ENCODE assay signal across 9 cellular contexts in genomic region chr1:19315378-19316206, GRCh38. TPM values are rescaled to one million over a fixed set of nuclear protein-coding genes. Genes with fewer than 3 reads are reported as not detected.
DNase-seq lines count a peak whose midpoint lies in the region; ATAC-seq, FAIRE-seq and TF ChIP-seq lines count a peak whose summit lies in the region.
"Had no signal": no experiment of that assay in that cellular context is flagged by ENCODE, and none has a peak within 500 bp of the region (broad histone marks: within the 10 kb centered on the region; RNA-seq: fewer than 3 reads in every experiment).

No MANE protein-coding gene starts in this region.

- no peak overlapping the region for H2BK12ac ChIP-seq in trophoblast cell (ENCODE audit: low read length)

- H3K9ac ChIP-seq in K562 (ENCODE audit: insufficient read depth in 1 of 2, low read depth in 2 of 2, low read length in 2 of 2), result peak overlapping the region; percentile 55 to 87; a peak in 3 of 4 replicates
- H3K9ac ChIP-seq in trophoblast cell (ENCODE audit: low read length), result no peak overlapping the region

- H3K4me1 ChIP-seq in K562 (replicated peaks in 1 of 2; ENCODE audit: control insufficient read depth in 2 of 2, insufficient read depth in 2 of 2, low read length in 2 of 2) (peaks cover 54 to 71% of the 10 kb centered on the region in 2 experiments), trophoblast cell (ENCODE audit: control insufficient read depth in 1 of 2, insufficient read depth in 2 of 2, low read length in 2 of 2) (peaks cover 29 to 33% of the 10 kb centered on the region in 2 experiments)

- H2AK5ac ChIP-seq in trophoblast cell (ENCODE audit: low read length), result no peak overlapping the region

- peak; percentile 81 for FAIRE-seq in K562 (lab: Jason Lieb, UNC)
- FAIRE-seq: A204.1 had no signal

- no peak overlapping the region for H4K12ac ChIP-seq in trophoblast cell (ENCODE audit: low read depth, low read length)

- peaks cover 16% of the 10 kb centered on the region for H3K79me1 ChIP-seq in trophoblast cell (ENCODE audit: low read length)

- peaks cover 2% of the 10 kb centered on the region for H3K9me1 ChIP-seq in K562 (ENCODE audit: control insufficient read depth, insufficient read depth, low read length)

- peaks cover 42% of the 10 kb centered on the region for H3K36me3 ChIP-seq in K562 (ENCODE audit: control insufficient read depth, insufficient read depth, low read length)
- peaks cover 24 to 25% of the 10 kb centered on the region in 2 experiments for H3K36me3 ChIP-seq in trophoblast cell (ENCODE audit: control insufficient read depth in 1 of 2, insufficient read depth in 2 of 2, low read length in 2 of 2)

- in situ Hi-C loops in KBM-7 (cut with MboI; ENCODE audit: low pct_unique_long_range_greater_than_20kb, low sequenced_read_pairs), result no loop called here
- in situ Hi-C loops in K562 (cut with MboI), result no loop called here

- CTCF ChIA-PET in K562 (lab: Yijun Ruan, JAX; ENCODE audit: low intra/inter-chr PET ratio), result no interaction called here

- no peak overlapping the region for H4K91ac ChIP-seq in trophoblast cell (ENCODE audit: low read depth, low read length)

- H2AFZ ChIP-seq in K562 (ENCODE audit: low read depth, low read length) (peak overlapping the region; percentile 37), trophoblast cell (ENCODE audit: insufficient read depth, low read length, poor library complexity) (no peak overlapping the region)

- intact Hi-C loops in K562 (cut with micrococcal nuclease) (no loop called here), sciatic nerve (cut with DNase I) (no loop called here)

- BruUV-seq in K562 (replicated peaks; lab: Mats Ljungman, UMichigan), result no TSS peak

- 49% methylated on average over 17 of the region's 17 CpGs for WGBS in K562 (ENCODE audit: insufficient coverage, low coverage, missing lambda C conversion rate)
- no CpG with 5 or more reads among the region's 17 CpGs for WGBS in trophoblast cell (ENCODE audit: extremely low coverage, insufficient coverage, insufficient read length)

- no peak overlapping the region for H3K18ac ChIP-seq in trophoblast cell (ENCODE audit: low read length)

- H4K8ac ChIP-seq in trophoblast cell (ENCODE audit: low read depth, low read length), result no peak overlapping the region

- no peak overlapping the region for H2BK120ac ChIP-seq in trophoblast cell (ENCODE audit: insufficient read depth, low read length, poor library complexity)

- TF ChIP-seq CTCF in K562 (IDR thresholded peaks at IDR 0.05 in 2 of 3, conservative IDR thresholded peaks at IDR 0.05 in 1 of 3; ENCODE audit: insufficient read depth in 2 of 3, low read depth in 1 of 3, low read length in 3 of 3), result no peak

- no peak overlapping the region for H3K14ac ChIP-seq in trophoblast cell (ENCODE audit: low read length)

- peak; percentile 23 to 63 for DNase-seq in NCI-H524 (lab: John Stamatoyannopoulos, UW)
- no peak for DNase-seq in NCI-H524 treated with DMSO at 0.1 percent for 48 hours (lab: John Stamatoyannopoulos, UW)
- DNase-seq in KBM-7, result peak; percentile 94
- peak in 2 of 4 experiments; percentile 69 to 79 for DNase-seq in K562 (ENCODE audit: extremely low read depth in 1 of 4, low spot score in 3 of 4)
- peak; percentile 56 for DNase-seq in sciatic nerve (ENCODE audit: low spot score)
- DNase-seq in iPS-NIHi7 (ENCODE audit: extremely low spot score), result no peak
- DNase-seq in trophoblast cell, result no peak

- H3K4me3 ChIP-seq in K562, result no peak overlapping the region
- H3K4me3 ChIP-seq in trophoblast cell (ENCODE audit: low read depth, low read length), result no peak overlapping the region

- H3K9me3 ChIP-seq in K562 (replicated peaks; ENCODE audit: control insufficient read depth, insufficient read depth, low read depth, low read length) (no peaks in the 10 kb centered on the region), trophoblast cell (ENCODE audit: insufficient read depth, low read depth, low read length) (no peaks in the 10 kb centered on the region)

- peak; percentile 24; the same call in 1 of the 2 replicates for TF ChIP-seq EP300 in K562 (IDR thresholded peaks at IDR 0.05; ENCODE audit: low read length)

- peak; percentile 41; the same call in 1 of the 2 replicates for TF ChIP-seq POLR2A in K562 (conservative IDR thresholded peaks at IDR 0.05)

- peaks cover 23% of the 10 kb centered on the region for H4K20me1 ChIP-seq in K562 (replicated peaks; ENCODE audit: control insufficient read depth, insufficient read depth, low read length)

- peak overlapping the region; percentile 64 for H3K27ac ChIP-seq in K562 (ENCODE audit: extremely low read depth, low read depth, low read length)
- no peak overlapping the region for H3K27ac ChIP-seq in trophoblast cell (ENCODE audit: low read depth, low read length)

- H3K79me2 ChIP-seq in K562 (ENCODE audit: control insufficient read depth, insufficient read depth, low read length) (peaks cover 65% of the 10 kb centered on the region), trophoblast cell (ENCODE audit: control insufficient read depth, insufficient read depth, low read length, poor library complexity) (peaks cover 15% of the 10 kb centered on the region)

- H2BK5ac ChIP-seq in trophoblast cell (ENCODE audit: low read depth, low read length, poor library complexity), result no peak overlapping the region

- POLR2A ChIA-PET in K562 (lab: Yijun Ruan, JAX), result interaction anchor here (0.9 to 1.1 kb wide), 3 partner anchors 10 to 20 kb away, joined by 3 read pairs; no protein-coding TSS in a partner anchor

- no peak; a peak in 1 of 4 replicates for TF ChIP-seq RAD21 in K562 (CRISPR knock-in tag; conservative IDR thresholded peaks at IDR 0.05 in 1 of 2, IDR thresholded peaks at IDR 0.05 in 1 of 2)

- ATAC-seq in K562, result peak; percentile 3; the same call in 1 of the 3 replicates
- ATAC-seq in sciatic nerve, result no peak
- no peak for ATAC-seq in esophagus mucosa

- H3K23ac ChIP-seq in trophoblast cell (ENCODE audit: low read length), result no peak overlapping the region

- H3K27me3 ChIP-seq in K562 (ENCODE audit: control insufficient read depth in 2 of 2, insufficient read depth in 2 of 2, low read length in 2 of 2) (no peaks in the 10 kb centered on the region), trophoblast cell (ENCODE audit: insufficient read depth, low read length) (no peaks in the 10 kb centered on the region)

- H3K4me2 ChIP-seq in K562 (ENCODE audit: insufficient read depth, low read length), result peak overlapping the region; percentile 56
- no peak overlapping the region for H3K4me2 ChIP-seq in trophoblast cell (ENCODE audit: low read length)

- H3K4ac ChIP-seq in trophoblast cell (ENCODE audit: low read depth, low read length), result no peak overlapping the region

RNA-seq across cellular contexts. Expression of gene SLC66A1, which starts 3.5 kb away (rescaled TPM):
- total RNA-seq in K562 (2011; cell fraction: chromatin; rRNA removed; ENCODE audit: low replicate concordance), result 37.0 and 99.3 TPM in 2 replicates
- 85.8 and 97.7 TPM in 2 replicates for total RNA-seq in K562 (2011; cell fraction: nucleolus; rRNA removed)
- 62.2 and 63.1 TPM in 2 replicates for total RNA-seq in K562 (2011; cell fraction: nucleoplasm; rRNA removed)
- 28.9 and 34.0 TPM in 2 replicates for total RNA-seq in K562 (2014; rRNA removed)
- 8.5 and 10.4 TPM in 2 replicates for total RNA-seq in K562 (2014; rRNA removed; fragmentation: Illumina TruSeq; extraction: Trizol)
- total RNA-seq in K562 (2015; rRNA removed; fragmentation: Illumina TruSeq; extraction: Trizol), result 18.6 and 21.6 TPM in 2 replicates
- 26.5 and 29.5 TPM in 2 replicates for total RNA-seq in K562 (2021)
- 27.0 and 29.2 TPM in 2 replicates for polyA plus RNA-seq in K562 (2011; rRNA removed)
- polyA plus RNA-seq in K562 (2011; cell fraction: cytosol; rRNA removed), result 36.4 and 92.5 TPM in 2 replicates
- polyA plus RNA-seq in K562 (2011; cell fraction: nucleus; rRNA removed), result 35.5 and 82.2 TPM in 2 replicates
- polyA plus RNA-seq in K562 (2012), result 23.2 and 37.9 TPM in 2 replicates
- 16.3 and 26.6 TPM in 2 replicates for polyA plus RNA-seq in K562 (2014; fragmentation: Illumina TruSeq; extraction: Trizol)
- polyA plus RNA-seq in K562 (2014; fragmentation: Nextera tagmentation; extraction: Ambion mirVana), result 1 to 10 TPM; 1.2 to 1.6 TPM
- 35.2 and 40.8 TPM in 2 replicates for polyA plus RNA-seq in K562 (2014; rRNA removed)
- polyA minus RNA-seq in K562 (2011; rRNA and poly(A)+ RNA removed), result 12.7 and 14.9 TPM in 2 replicates
- 15.3 and 16.8 TPM in 2 replicates for polyA minus RNA-seq in K562 (2011; cell fraction: cytosol; rRNA and poly(A)+ RNA removed)
- 26.2 and 33.7 TPM in 2 replicates for polyA minus RNA-seq in K562 (2011; cell fraction: nucleus; rRNA and poly(A)+ RNA removed)
- 10.8 TPM for total RNA-seq in sciatic nerve
- total RNA-seq in esophagus mucosa, result 6.9 TPM
- polyA plus RNA-seq in trophoblast cell (2013), result 20.1 and 20.3 TPM in 2 replicates

RNA-seq across cellular contexts. Expression of gene AKR7A2, which starts 3.6 kb away (rescaled TPM):
- total RNA-seq in K562 (2011; cell fraction: chromatin; rRNA removed; ENCODE audit: low replicate concordance), result 18.7 and 45.9 TPM in 2 replicates
- total RNA-seq in K562 (2011; cell fraction: nucleolus; rRNA removed), result 36.8 and 39.0 TPM in 2 replicates
- 28.7 and 34.9 TPM in 2 replicates for total RNA-seq in K562 (2011; cell fraction: nucleoplasm; rRNA removed)
- total RNA-seq in K562 (2014; rRNA removed) (78.4 and 108 TPM in 2 replicates), K562 (2014; rRNA removed; fragmentation: Illumina TruSeq; extraction: Trizol) (26.1 and 32.3 TPM in 2 replicates), K562 (2015; rRNA removed; fragmentation: Illumina TruSeq; extraction: Trizol) (65.2 and 66.0 TPM in 2 replicates), K562 (2021) (71.7 and 74.4 TPM in 2 replicates), sciatic nerve (35.8 TPM), esophagus mucosa (50.2 TPM)
- polyA plus RNA-seq in K562 (2011; rRNA removed) (49.4 and 57.1 TPM in 2 replicates), K562 (2014; fragmentation: Illumina TruSeq; extraction: Trizol) (41.1 and 50.6 TPM in 2 replicates), K562 (2014; fragmentation: Nextera tagmentation; extraction: Ambion mirVana) (1 to 10 TPM; 2.0 to 4.0 TPM), K562 (2014; rRNA removed) (74.7 and 83.6 TPM in 2 replicates)
- polyA plus RNA-seq in K562 (2011; cell fraction: cytosol; rRNA removed), result 83.1 and 114 TPM in 2 replicates
- 34.0 and 41.0 TPM in 2 replicates for polyA plus RNA-seq in K562 (2011; cell fraction: nucleus; rRNA removed)
- polyA plus RNA-seq in K562 (2012), result 57.6 and 109 TPM in 2 replicates
- 16.8 and 22.0 TPM in 2 replicates for polyA minus RNA-seq in K562 (2011; rRNA and poly(A)+ RNA removed)
- polyA minus RNA-seq in K562 (2011; cell fraction: cytosol; rRNA and poly(A)+ RNA removed), result 22.1 and 40.4 TPM in 2 replicates
- 19.1 and 22.7 TPM in 2 replicates for polyA minus RNA-seq in K562 (2011; cell fraction: nucleus; rRNA and poly(A)+ RNA removed)
- 60.1 and 60.6 TPM in 2 replicates for polyA plus RNA-seq in trophoblast cell (2013)

RNA-seq across cellular contexts. Expression of gene AKR7A3, which starts 27.0 kb away (rescaled TPM):
- 2.4 and 4.7 TPM in 2 replicates for total RNA-seq in K562 (2011; cell fraction: chromatin; rRNA removed; ENCODE audit: low replicate concordance)
- 3.7 and 4.5 TPM in 2 replicates for total RNA-seq in K562 (2011; cell fraction: nucleolus; rRNA removed)
- 2.1 and 3.2 TPM in 2 replicates for total RNA-seq in K562 (2011; cell fraction: nucleoplasm; rRNA removed)
- total RNA-seq in K562 (2014; rRNA removed) (0.54 and 0.78 TPM in 2 replicates), K562 (2014; rRNA removed; fragmentation: Illumina TruSeq; extraction: Trizol) (0.22 TPM in 2 replicates), K562 (2015; rRNA removed; fragmentation: Illumina TruSeq; extraction: Trizol) (0.45 and 0.58 TPM in 2 replicates), K562 (2021) (0.91 and 1.2 TPM in 2 replicates), sciatic nerve (1.6 TPM), esophagus mucosa (0.88 TPM)
- polyA plus RNA-seq in K562 (2011; rRNA removed) (0.33 and 0.49 TPM in 2 replicates), K562 (2014; fragmentation: Illumina TruSeq; extraction: Trizol) (0.13 and 0.25 TPM in 2 replicates), K562 (2014; fragmentation: Nextera tagmentation; extraction: Ambion mirVana) (under 1 TPM in 1 of 2 experiments, not detected in 1; 0.04 TPM), K562 (2014; rRNA removed) (0.74 and 1.5 TPM in 2 replicates)
- 0.38 and 0.63 TPM in 2 replicates for polyA plus RNA-seq in K562 (2011; cell fraction: cytosol; rRNA removed)
- polyA plus RNA-seq in K562 (2011; cell fraction: nucleus; rRNA removed), result 2.2 and 4.9 TPM in 2 replicates
- polyA plus RNA-seq in K562 (2012), result 0.27 and 0.79 TPM in 2 replicates
- polyA minus RNA-seq in K562 (2011; rRNA and poly(A)+ RNA removed), result 0.14 and 0.15 TPM in 2 replicates
- 0.67 TPM in 1 of 2 replicates, not detected in the other for polyA minus RNA-seq in K562 (2011; cell fraction: cytosol; rRNA and poly(A)+ RNA removed)
- 1.00 and 1.1 TPM in 2 replicates for polyA minus RNA-seq in K562 (2011; cell fraction: nucleus; rRNA and poly(A)+ RNA removed)
- 0.40 TPM in 2 replicates for polyA plus RNA-seq in trophoblast cell (2013)

Comparison
In these comparisons a context has a peak if more than half of its experiments do, and no peak if none do; other contexts are left out.
1. DNase-seq: peak in NCI-H524 (2 of 2), KBM-7 (single experiment) and sciatic nerve (single experiment); none in NCI-H524 treated with DMSO at 0.1 percent for 48 hours (single experiment), iPS-NIHi7 (single experiment) and trophoblast cell (0 of 2).